In the genomic region with DNA sequence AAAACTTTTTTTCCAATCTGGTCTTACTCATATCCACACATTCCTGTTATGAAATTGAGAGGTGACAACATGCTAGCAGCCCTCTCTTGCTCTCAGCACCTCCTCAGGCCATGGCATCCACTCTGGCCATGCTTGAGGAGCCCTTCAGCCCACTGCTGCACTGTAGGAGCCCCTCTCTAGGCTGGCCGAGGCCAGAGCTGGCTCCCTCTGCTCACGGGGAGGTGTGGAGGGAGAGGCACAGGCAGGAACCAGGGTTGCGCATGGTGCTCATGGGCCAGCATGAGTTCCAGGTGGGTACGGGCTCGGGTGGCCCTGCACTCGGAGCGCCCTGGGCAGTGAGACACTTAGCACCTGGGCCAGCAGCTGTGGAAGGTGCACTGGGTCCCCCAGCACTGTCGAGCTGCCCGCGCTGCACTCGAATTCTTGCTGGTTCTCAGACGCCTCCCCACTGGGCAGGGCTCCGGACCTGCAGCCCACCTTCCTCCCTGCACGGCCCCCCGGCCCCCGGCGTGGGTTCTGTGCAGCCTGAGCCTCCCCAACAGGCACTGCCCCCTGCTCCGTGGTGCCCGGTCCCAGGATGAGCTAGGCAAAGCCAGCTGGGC, we compare ENCODE assay signal across 3 cellular contexts.
"Had no signal": no experiment of that assay in that cellular context is flagged by ENCODE, and none has a peak within 500 bp of the region (broad histone marks: within the 10 kb centered on the region; RNA-seq: fewer than 3 reads in every experiment).

No MANE protein-coding gene starts in this region.

- ATAC-seq: GM23338 had no signal

- H3K4me3 ChIP-seq: GM23338 had no signal

- DNase-seq: H9, HCEC 1CT had no signal
